Comparison of ENCODE assay signal across 8 cellular contexts in genomic region chr15:101070502-101071273, GRCh38.
DNase-seq lines count a peak whose midpoint lies in the region; ATAC-seq and TF ChIP-seq lines count a peak whose summit lies in the region.

No MANE protein-coding gene starts in this region.

- H3K4me3 Mint-ChIP-seq in activated naive CD8-positive, alpha-beta T cell treated with anti-CD3 and anti-CD28 coated beads, Interleukin-2, amount 10 ng/mL, durations not matched to agents 7 days and 5 days, result peak overlapping the region; percentile 26

- no peak overlapping the region for H3K4me2 ChIP-seq in hepatocyte

- TF ChIP-seq POLR2A in transverse colon (IDR thresholded peaks at IDR 0.05), result no peak

- H3K9me3 ChIP-seq in hepatocyte (ENCODE audit: low read depth) (no peaks in the 10 kb centered on the region), transverse colon (no peaks in the 10 kb centered on the region)

- H3K36me3 Mint-ChIP-seq in activated naive CD8-positive, alpha-beta T cell treated with anti-CD3 and anti-CD28 coated beads, Interleukin-2, amount 10 ng/mL, durations not matched to agents 7 days and 5 days, result no peaks in the 10 kb centered on the region

- peaks cover 9% of the 10 kb centered on the region for H3K4me1 Mint-ChIP-seq in activated naive CD8-positive, alpha-beta T cell treated with anti-CD3 and anti-CD28 coated beads, Interleukin-2, amount 10 ng/mL, durations not matched to agents 7 days and 5 days

- H4K20me1 ChIP-seq in hepatocyte (ENCODE audit: insufficient read depth, poor library complexity, severe bottlenecking), result no peaks in the 10 kb centered on the region

- peak; percentile 9 for DNase-seq in stimulated activated CD4-positive, alpha-beta T cell treated with anti-CD3 and anti-CD28 coated beads, Interleukin-15, amount 100 ng/mL, for 24 hours
- DNase-seq in stimulated activated CD4-positive, alpha-beta T cell treated with anti-CD3 and anti-CD28 coated beads, Interleukin-2, amount 100 ng/mL, for 48 hours, result no peak
- no peak for DNase-seq in activated naive CD8-positive, alpha-beta T cell treated with anti-CD3 and anti-CD28 coated beads, Interleukin-2, amount 10 ng/mL, durations not matched to agents 7 days and 5 days
- DNase-seq in hepatocyte (ENCODE audit: low spot score), result no peak
- no peak for DNase-seq in transverse colon
- no peak for DNase-seq in NCI-H1105 (lab: John Stamatoyannopoulos, UW)
- DNase-seq in DMS114 treated with DMSO at 0.1 percent for 48 hours (lab: John Stamatoyannopoulos, UW; ENCODE audit: unreplicated experiment), result no peak
- no peak for DNase-seq in NCI-H187 (lab: John Stamatoyannopoulos, UW)

- no peak overlapping the region for H2AFZ ChIP-seq in hepatocyte

- ATAC-seq in activated naive CD8-positive, alpha-beta T cell treated with anti-CD3 and anti-CD28 coated beads, Interleukin-2, amount 10 ng/mL, durations not matched to agents 7 days and 5 days (ENCODE audit: low read depth), result peak; percentile 57

- H3K4me1 ChIP-seq in hepatocyte (ENCODE audit: insufficient read depth), result peaks cover 24% of the 10 kb centered on the region
- peaks cover 0 to 17% (median 3%) of the 10 kb centered on the region in 4 donors for H3K4me1 ChIP-seq in transverse colon

- H3K27ac ChIP-seq in hepatocyte, result peak overlapping the region; percentile 88
- H3K27ac ChIP-seq in transverse colon, result peak overlapping the region; percentile 60 to 72 (median 67)

- H3K27me3 Mint-ChIP-seq in activated naive CD8-positive, alpha-beta T cell treated with anti-CD3 and anti-CD28 coated beads, Interleukin-2, amount 10 ng/mL, durations not matched to agents 7 days and 5 days, result peaks cover 6% of the 10 kb centered on the region

- H3K4me3 ChIP-seq in hepatocyte, result no peak overlapping the region
- no peak overlapping the region for H3K4me3 ChIP-seq in transverse colon

- no peaks in the 10 kb centered on the region for H3K9me2 ChIP-seq in hepatocyte (replicated peaks; ENCODE audit: insufficient read depth)

- no peak for TF ChIP-seq CTCF in hepatocyte (IDR thresholded peaks at IDR 0.05; ENCODE audit: poor library complexity)
- no peak for TF ChIP-seq CTCF in transverse colon (IDR thresholded peaks at IDR 0.05)

- peak overlapping the region; percentile 89 for H3K27ac Mint-ChIP-seq in activated naive CD8-positive, alpha-beta T cell treated with anti-CD3 and anti-CD28 coated beads, Interleukin-2, amount 10 ng/mL, durations not matched to agents 7 days and 5 days

- H3K9me3 Mint-ChIP-seq in activated naive CD8-positive, alpha-beta T cell treated with anti-CD3 and anti-CD28 coated beads, Interleukin-2, amount 10 ng/mL, durations not matched to agents 7 days and 5 days, result no peaks in the 10 kb centered on the region

- no peaks in the 10 kb centered on the region for H3K79me2 ChIP-seq in hepatocyte

- intact Hi-C loops in transverse colon (cut with DNase I; ENCODE audit: low total_unique reads), result no loop called here

- in situ Hi-C loops in transverse colon (cut with MboI; ENCODE audit: low pct_ligation_motif_present in 1 of 4, low pct_unique_long_range_greater_than_20kb in 1 of 4, low sequenced_read_pairs in 3 of 4), result no loop called here

- POLR2A ChIA-PET in activated naive CD8-positive, alpha-beta T cell treated with anti-CD3 and anti-CD28 coated beads, Interleukin-2, amount 10 ng/mL, durations not matched to agents 7 days and 5 days (lab: Charles Lee), result interaction anchor here (0.9 kb wide), 1 partner anchor 97 kb away, joined by 3 read pairs; no protein-coding TSS in a partner anchor

- TF ChIP-seq EP300 in transverse colon (IDR thresholded peaks at IDR 0.05; ENCODE audit: low read depth), result no peak

- H3K36me3 ChIP-seq in hepatocyte (replicated peaks; ENCODE audit: insufficient read depth, low read depth) (no peaks in the 10 kb centered on the region), transverse colon (peaks cover 0 to 3% (median 0%) of the 10 kb centered on the region in 4 donors)

- WGBS in hepatocyte (ENCODE audit: low lambda C conversion rate, missing lambda C conversion rate), result 62% methylated on average over 6 of the region's 6 CpGs
- 57 to 74% methylated on average over 3 to 6 of the region's 6 CpGs for WGBS in transverse colon (ENCODE audit: low coverage in 1 of 2), 2 donors

- H3K27me3 ChIP-seq in hepatocyte, result no peaks in the 10 kb centered on the region
- no peaks in the 10 kb centered on the region for H3K27me3 ChIP-seq in transverse colon
